In genomic region chr4:71009796-71010588, GRCh38 we compare ENCODE assay signal across 8 cellular contexts. TPM values are rescaled to one million over a fixed set of nuclear protein-coding genes. Genes with fewer than 3 reads are reported as not detected.
A peak's percentile ranks its signal among the peaks of the same experiment; 100 is the strongest.
DNase-seq lines count a peak whose midpoint lies in the region; ATAC-seq and TF ChIP-seq lines count a peak whose summit lies in the region.

No MANE protein-coding gene starts in this region.

- no peak overlapping the region for H3K27ac ChIP-seq in CD8-positive, alpha-beta memory T cell (ENCODE audit: low read depth, low read length)
- no peak overlapping the region for H3K27ac ChIP-seq in RWPE2 (ENCODE audit: poor library complexity, severe bottlenecking)
- H3K27ac ChIP-seq in neural cell (ENCODE audit: low read length), result no peak overlapping the region

- H3K4me2 ChIP-seq in neural cell (ENCODE audit: low read length), result no peak overlapping the region

- H3K9me3 Mint-ChIP-seq in CD8-positive, alpha-beta memory T cell, result no peaks in the 10 kb centered on the region

- H3K36me3 Mint-ChIP-seq in CD8-positive, alpha-beta memory T cell, result peaks cover 0 to 46% (median 4%) of the 10 kb centered on the region in 3 donors

- H2AFZ ChIP-seq in neural cell (ENCODE audit: low read depth, low read length), result no peak overlapping the region

- CTCF ChIA-PET in CD8-positive, alpha-beta memory T cell (lab: Charles Lee), result interaction anchor here (0.6 to 8.8 kb wide), 12 partner anchors 9 to 358 kb away, joined by 3 to 94 read pairs (median 3); partner anchors contain the start of genes DCK and MOB1B

- no peak overlapping the region for H3K4me3 ChIP-seq in CD8-positive, alpha-beta memory T cell (ENCODE audit: low read length)
- H3K4me3 ChIP-seq in RWPE2 (ENCODE audit: severe bottlenecking) (no peak overlapping the region), epithelial cell of proximal tubule (ENCODE audit: low read depth, low read length) (no peak overlapping the region), neural cell (ENCODE audit: low read length) (no peak overlapping the region)

- peak overlapping the region; percentile 30 to 85 (median 72) for H3K27ac Mint-ChIP-seq in CD8-positive, alpha-beta memory T cell

- no peaks in the 10 kb centered on the region for H3F3A ChIP-seq in neural cell (ENCODE audit: insufficient read depth, low read length, poor library complexity, severe bottlenecking)

- no peaks in the 10 kb centered on the region for H4K20me1 ChIP-seq in neural cell (ENCODE audit: insufficient read depth)

- peak in 2 of 5 donors; percentile 29 to 48 for DNase-seq in CD8-positive, alpha-beta memory T cell
- no peak for DNase-seq in RWPE2 (ENCODE audit: low spot score)
- no peak for DNase-seq in epithelial cell of proximal tubule (ENCODE audit: low read depth)
- DNase-seq in activated CD4-positive, CD25-positive, alpha-beta regulatory T cell treated with anti-CD3 and anti-CD28 coated beads, Interleukin-2, amount 50 U/mL, for 72 hours, result no peak

- H3K9ac ChIP-seq in neural cell (ENCODE audit: low read length), result no peak overlapping the region

- TF ChIP-seq CTCF in RWPE2 (IDR thresholded peaks at IDR 0.05; ENCODE audit: poor library complexity, severe bottlenecking) (peak; percentile 77), epithelial cell of proximal tubule (conservative IDR thresholded peaks at IDR 0.05; ENCODE audit: low read depth, low read length) (peak; percentile 68), neural cell (IDR thresholded peaks at IDR 0.05; ENCODE audit: poor library complexity, severe bottlenecking) (peak; percentile 51)

- no peaks in the 10 kb centered on the region for H3K36me3 ChIP-seq in CD8-positive, alpha-beta memory T cell (ENCODE audit: insufficient read depth, low read length)
- peaks cover 4% of the 10 kb centered on the region; the same call in 1 of the 2 replicates for H3K36me3 ChIP-seq in RWPE2 (ENCODE audit: low read depth)
- H3K36me3 ChIP-seq in neural cell (ENCODE audit: insufficient read depth, low read length), result no peaks in the 10 kb centered on the region

- ATAC-seq in GM18517 (IDR thresholded peaks at IDR 0.05; ENCODE audit: unreplicated experiment), result peak; percentile 74
- peak; percentile 59 for ATAC-seq in HG03442 (IDR thresholded peaks at IDR 0.05; ENCODE audit: unreplicated experiment)
- ATAC-seq in RWPE2 (ENCODE audit: low read depth), result peak; percentile 41; the same call in 1 of the 3 replicates
- no peak for ATAC-seq in HG02588 (IDR thresholded peaks at IDR 0.05; ENCODE audit: unreplicated experiment)

- H3K4me1 Mint-ChIP-seq in CD8-positive, alpha-beta memory T cell, result peaks cover 50 to 61% (median 57%) of the 10 kb centered on the region in 3 donors

- H3K27me3 Mint-ChIP-seq in CD8-positive, alpha-beta memory T cell, result no peaks in the 10 kb centered on the region

- no peaks in the 10 kb centered on the region for H3K9me3 ChIP-seq in CD8-positive, alpha-beta memory T cell (ENCODE audit: low read length)
- H3K9me3 ChIP-seq in RWPE2 (ENCODE audit: severe bottlenecking) (no peaks in the 10 kb centered on the region), neural cell (ENCODE audit: low read length) (peaks cover 5% of the 10 kb centered on the region)

- no peak for TF ChIP-seq EP300 in neural cell (conservative IDR thresholded peaks at IDR 0.05; ENCODE audit: poor library complexity, severe bottlenecking)

- H3K4me3 Mint-ChIP-seq in CD8-positive, alpha-beta memory T cell, result peak overlapping the region in 1 of 7 donors; percentile 4

- no peaks in the 10 kb centered on the region for H3K9me2 ChIP-seq in neural cell (ENCODE audit: insufficient read depth, low read length)

- H3K27me3 ChIP-seq in CD8-positive, alpha-beta memory T cell (ENCODE audit: insufficient read depth, low read length, poor library complexity, severe bottlenecking), result no peaks in the 10 kb centered on the region
- H3K27me3 ChIP-seq in RWPE2 (ENCODE audit: insufficient read depth, poor library complexity, severe bottlenecking) (no peaks in the 10 kb centered on the region), neural cell (ENCODE audit: insufficient read depth, low read depth, low read length) (no peaks in the 10 kb centered on the region)

- peaks cover 26% of the 10 kb centered on the region for H3K4me1 ChIP-seq in CD8-positive, alpha-beta memory T cell (ENCODE audit: insufficient read depth, low read length)
- H3K4me1 ChIP-seq in RWPE2 (ENCODE audit: insufficient read depth, poor library complexity, severe bottlenecking), result peaks cover 6% of the 10 kb centered on the region

- TF ChIP-seq RAD21 in neural cell (conservative IDR thresholded peaks at IDR 0.05), result no peak

- peaks cover 10% of the 10 kb centered on the region for H3K79me2 ChIP-seq in neural cell (replicated peaks; ENCODE audit: insufficient read depth, low read length)

- POLR2A ChIA-PET in CD8-positive, alpha-beta memory T cell (lab: Charles Lee), result interaction anchor here (0.6 to 1.5 kb wide), 4 partner anchors 13 to 100 kb away, joined by 4 to 13 read pairs (median 4); partner anchors contain the start of gene DCK

TF ChIP-seq in neural cell, 6 proteins besides CTCF, POLR2A, EP300 and RAD21:
- TF ChIP-seq EZH2 (IDR thresholded peaks at IDR 0.05; ENCODE audit: borderline replicate concordance, insufficient read depth, low read length, poor library complexity, severe bottlenecking) (no peak), SMC3 (conservative IDR thresholded peaks at IDR 0.05; ENCODE audit: poor library complexity) (peak; percentile 40)

RNA-seq across cellular contexts. Expression of gene DCK, which starts 16.5 kb away (rescaled TPM):
- total RNA-seq in CD8-positive, alpha-beta memory T cell, result 10 to 100 TPM; 33.8 to 34.8 TPM
- polyA plus RNA-seq in CD8-positive, alpha-beta memory T cell, result 90.8 TPM
- total RNA-seq in epithelial cell of proximal tubule, result 24.4 and 34.7 TPM in 2 replicates
- 136 and 147 TPM in 2 replicates for polyA plus RNA-seq in neural cell
- 113 and 116 TPM in 2 replicates for polyA minus RNA-seq in neural cell
